23 cellular contexts compared by ENCODE assay signal in the genomic region with DNA sequence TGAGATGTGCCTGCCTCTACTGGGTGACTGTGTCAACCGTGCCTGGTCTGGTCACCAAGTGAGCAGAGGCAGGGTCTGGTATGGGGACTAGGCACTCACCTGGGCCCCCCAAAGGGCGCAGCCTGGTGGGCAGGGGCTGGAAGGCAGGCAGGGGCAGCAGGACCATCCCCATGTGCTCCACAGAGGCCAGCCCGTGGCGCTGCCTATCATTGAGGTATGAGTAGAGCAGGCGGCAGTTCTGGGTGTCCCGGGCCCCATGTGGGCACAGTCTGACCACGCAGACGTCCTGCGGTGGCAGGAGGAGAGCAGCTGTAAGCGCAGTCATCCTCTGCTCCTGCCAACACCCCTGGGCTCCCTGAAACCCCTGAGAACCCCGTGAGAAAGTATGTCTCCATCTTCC. TPM values are rescaled to one million over a fixed set of nuclear protein-coding genes. Genes with fewer than 3 reads are reported as not detected.
DNase-seq lines count a peak whose midpoint lies in the region; ATAC-seq, FAIRE-seq and TF ChIP-seq lines count a peak whose summit lies in the region.
"Had no signal": no experiment of that assay in that cellular context is flagged by ENCODE, and none has a peak within 500 bp of the region (broad histone marks: within the 10 kb centered on the region; RNA-seq: fewer than 3 reads in every experiment).

No MANE protein-coding gene starts in this region.

- H3K4me3 Mint-ChIP-seq in CD4-positive, alpha-beta T cell, result peak overlapping the region; percentile 34
- H3K4me3 Mint-ChIP-seq in endodermal cell, result no peak overlapping the region
- H3K4me3 Mint-ChIP-seq: activated CD4-positive, alpha-beta T cell treated with anti-CD3 and anti-CD28 coated beads, Interleukin-2, amount 10 ng/mL, durations not matched to agents 7 days and 5 days; activated naive CD8-positive, alpha-beta T cell treated with anti-CD3 and anti-CD28 coated beads, Interleukin-2, amount 50 U/mL, for 24 hours; nephron progenitor cell; stimulated activated effector memory CD8-positive, alpha-beta T cell treated with anti-CD3 and anti-CD28 coated beads, Interleukin-12 subunit alpha, Interleukin-12 subunit beta, amount 100 ng/mL, for 72 hours had no signal

- no peaks in the 10 kb centered on the region for H3K9me3 Mint-ChIP-seq in CD4-positive, alpha-beta T cell
- H3K9me3 Mint-ChIP-seq in endodermal cell, result no peaks in the 10 kb centered on the region
- H3K9me3 Mint-ChIP-seq: activated CD4-positive, alpha-beta T cell treated with anti-CD3 and anti-CD28 coated beads, Interleukin-2, amount 10 ng/mL, durations not matched to agents 7 days and 5 days; activated naive CD8-positive, alpha-beta T cell treated with anti-CD3 and anti-CD28 coated beads, Interleukin-2, amount 50 U/mL, for 24 hours; activated T-helper 2 cell treated with anti-CD3 and anti-CD28 coated beads, Interferon-gamma antibody, Interleukin-2, Interleukin-4, amounts not matched to agents 10 μg/mL and 5 μg/mL and 100 μg/mL, durations not matched to agents 14 hours and 24 hours and 36 hours; nephron progenitor cell; stimulated activated effector memory CD8-positive, alpha-beta T cell treated with anti-CD3 and anti-CD28 coated beads, Interleukin-12 subunit alpha, Interleukin-12 subunit beta, amount 100 ng/mL, for 72 hours had no signal

- H3K27me3 ChIP-seq in AG04450 (ENCODE audit: control insufficient read depth, insufficient read depth, low read length) (no peaks in the 10 kb centered on the region), endodermal cell (ENCODE audit: control insufficient read depth, insufficient read depth, low read length, poor library complexity, severe bottlenecking) (no peaks in the 10 kb centered on the region)
- no peaks in the 10 kb centered on the region for H3K27me3 ChIP-seq in CD4-positive, alpha-beta T cell (ENCODE audit: control insufficient read depth, insufficient read depth, low read length)
- H3K27me3 ChIP-seq: right atrium auricular region had no signal

- H3K27ac ChIP-seq in AG04450 (ENCODE audit: low read depth, low read length) (peak overlapping the region; percentile 31), endodermal cell (ENCODE audit: low read depth, low read length) (no peak overlapping the region)
- H3K27ac ChIP-seq in CD4-positive, alpha-beta T cell (ENCODE audit: low read depth, low read length), result no peak overlapping the region
- H3K27ac ChIP-seq: C4-2B, parathyroid adenoma, right atrium auricular region had no signal

- in situ Hi-C loops in ACHN (cut with HindIII; ENCODE audit: low pct_ligation_motif_present, low pct_unique_long_range_greater_than_20kb, low sequenced_read_pairs), result no loop called here

- TF ChIP-seq CTCF in AG04450 (IDR thresholded peaks at IDR 0.05; ENCODE audit: low read depth, low read length) (no peak), endodermal cell (conservative IDR thresholded peaks at IDR 0.05) (no peak)
- TF ChIP-seq CTCF in CD4-positive, alpha-beta T cell (IDR thresholded peaks at IDR 0.05), result no peak

- H3K4me1 Mint-ChIP-seq in CD4-positive, alpha-beta T cell (ENCODE audit: low read depth), result peaks cover 15% of the 10 kb centered on the region
- peaks cover 16% of the 10 kb centered on the region for H3K4me1 Mint-ChIP-seq in endodermal cell

- H3K27ac Mint-ChIP-seq in CD4-positive, alpha-beta T cell, result no peak overlapping the region
- no peak overlapping the region for H3K27ac Mint-ChIP-seq in endodermal cell
- H3K27ac Mint-ChIP-seq: activated naive CD8-positive, alpha-beta T cell treated with anti-CD3 and anti-CD28 coated beads, Interleukin-2, amount 50 U/mL, for 24 hours; activated T-helper 2 cell treated with anti-CD3 and anti-CD28 coated beads, Interferon-gamma antibody, Interleukin-2, Interleukin-4, amounts not matched to agents 10 μg/mL and 5 μg/mL and 100 μg/mL, durations not matched to agents 14 hours and 24 hours and 36 hours; nephron progenitor cell; stimulated activated effector memory CD8-positive, alpha-beta T cell treated with anti-CD3 and anti-CD28 coated beads, Interleukin-12 subunit alpha, Interleukin-12 subunit beta, amount 100 ng/mL, for 72 hours had no signal

- H3K9ac ChIP-seq in endodermal cell (ENCODE audit: extremely low read depth, low read length, poor library complexity, severe bottlenecking), result no peak overlapping the region
- H3K9ac ChIP-seq: parathyroid adenoma had no signal

- no peaks in the 10 kb centered on the region for H3K36me3 ChIP-seq in endodermal cell (ENCODE audit: control insufficient read depth, insufficient read depth, low read length)
- H3K36me3 ChIP-seq: right atrium auricular region had no signal

- no peaks in the 10 kb centered on the region for H3K9me3 ChIP-seq in AG04450 (ENCODE audit: control insufficient read depth, insufficient read depth, low read length)
- no peaks in the 10 kb centered on the region for H3K9me3 ChIP-seq in CD4-positive, alpha-beta T cell (ENCODE audit: control insufficient read depth, low read length)
- H3K9me3 ChIP-seq in endodermal cell (ENCODE audit: control insufficient read depth, low read length), result no peaks in the 10 kb centered on the region
- H3K9me3 ChIP-seq: right atrium auricular region had no signal

- no peak for TF ChIP-seq POLR2A in H54 (IDR thresholded peaks at IDR 0.05; ENCODE audit: low read depth, low read length)

- intact Hi-C loops in CD4-positive, alpha-beta T cell (cut with DNase I, micrococcal nuclease), result no loop called here
- intact Hi-C loops in sciatic nerve (cut with DNase I), result loop anchor here (5.0 to 10.0 kb wide), 2 partner anchors 130 to 173 kb away; no protein-coding TSS in a partner anchor

- DNase-seq in AG04450 (ENCODE audit: low read depth, low spot score) (no peak), endodermal cell (peak; percentile 27), sciatic nerve (ENCODE audit: low spot score) (peak; percentile 51), ACHN (no peak), H54 (ENCODE audit: insufficient read length, low spot score) (no peak)
- DNase-seq in CD4-positive, alpha-beta T cell, result peak in 1 of 10 experiments; percentile 32
- DNase-seq: activated CD4-positive, alpha-beta T cell treated with anti-CD3 and anti-CD28 coated beads, Interleukin-2, amount 10 ng/mL, durations not matched to agents 7 days and 5 days; activated naive CD8-positive, alpha-beta T cell treated with anti-CD3 and anti-CD28 coated beads, Interleukin-2, amount 50 U/mL, for 24 hours; cerebellar nuclear complex; hypothalamus; Karpas-422; left ventricle myocardium superior; nephron progenitor cell; stimulated activated CD4-positive, alpha-beta T cell treated with anti-CD3 and anti-CD28 coated beads, Interleukin-4, amount 100 ng/mL, for 24 hours; substantia nigra had no signal

- CTCF ChIA-PET in AG04450 (lab: Charles Lee), result no interaction called here
- CTCF ChIA-PET in CD4-positive, alpha-beta T cell (lab: Charles Lee), result no interaction called here

- POLR2A ChIA-PET in AG04450 (lab: Yijun Ruan, JAX), result no interaction called here
- POLR2A ChIA-PET in CD4-positive, alpha-beta T cell (lab: Charles Lee), result no interaction called here

- no peak for ATAC-seq in CD4-positive, alpha-beta T cell (ENCODE audit: poor library complexity)
- ATAC-seq in sciatic nerve (no peak), GM21723 (IDR thresholded peaks at IDR 0.05; ENCODE audit: unreplicated experiment) (no peak)
- ATAC-seq: activated naive CD8-positive, alpha-beta T cell treated with anti-CD3 and anti-CD28 coated beads, Interleukin-2, amount 50 U/mL, for 24 hours; left ventricle myocardium superior; stimulated activated effector memory CD8-positive, alpha-beta T cell treated with anti-CD3 and anti-CD28 coated beads, Interleukin-12 subunit alpha, Interleukin-12 subunit beta, amount 100 ng/mL, for 72 hours had no signal

- H3K4me1 ChIP-seq in endodermal cell (ENCODE audit: control insufficient read depth, insufficient read depth, low read length), result peaks cover 12% of the 10 kb centered on the region
- H3K4me1 ChIP-seq: parathyroid adenoma had no signal

- H3K36me3 Mint-ChIP-seq in CD4-positive, alpha-beta T cell (ENCODE audit: low read depth), result peaks cover 4% of the 10 kb centered on the region
- no peaks in the 10 kb centered on the region for H3K36me3 Mint-ChIP-seq in endodermal cell (ENCODE audit: low read depth)

- FAIRE-seq in H54 (lab: Jason Lieb, UNC), result no peak
- FAIRE-seq: D721Med had no signal

- no peaks in the 10 kb centered on the region for H3K27me3 Mint-ChIP-seq in CD4-positive, alpha-beta T cell
- peaks cover 7% of the 10 kb centered on the region for H3K27me3 Mint-ChIP-seq in endodermal cell (ENCODE audit: insufficient read depth)
- H3K27me3 Mint-ChIP-seq: activated CD4-positive, alpha-beta T cell treated with anti-CD3 and anti-CD28 coated beads, Interleukin-2, amount 10 ng/mL, durations not matched to agents 7 days and 5 days; activated naive CD8-positive, alpha-beta T cell treated with anti-CD3 and anti-CD28 coated beads, Interleukin-2, amount 50 U/mL, for 24 hours had no signal

- H3K4me3 ChIP-seq in AG04450 (ENCODE audit: low read depth, low read length), result no peak overlapping the region
- H3K4me3 ChIP-seq in endodermal cell (ENCODE audit: low read length), result no peak overlapping the region
- H3K4me3 ChIP-seq: right atrium auricular region had no signal

- WGBS in endodermal cell (ENCODE audit: insufficient coverage in 1 of 2, insufficient read length in 1 of 2), 2 experiments, result 89 to 91% methylated on average over 10 to 11 of the region's 11 CpGs

RNA-seq across cellular contexts. Expression of gene SPOCD1, which starts 23.7 kb away (rescaled TPM):
- polyA plus RNA-seq in AG04450 (2011; rRNA removed), result 78.8 and 98.5 TPM in 2 replicates
- polyA minus RNA-seq in AG04450 (2011; rRNA and poly(A)+ RNA removed), result 62.9 and 89.1 TPM in 2 replicates
- under 1 TPM; 0.11 to 0.27 TPM for total RNA-seq in CD4-positive, alpha-beta T cell
- total RNA-seq in endodermal cell, result 1 to 10 TPM; 2.0 to 3.1 TPM
- 1.00 TPM for polyA plus RNA-seq in endodermal cell (2013, experiment 1 of 2)
- polyA plus RNA-seq in endodermal cell (2013, experiment 2 of 2), result 1.4 TPM
- 1.3 TPM for total RNA-seq in sciatic nerve
- total RNA-seq: activated T-helper 2 cell treated with anti-CD3 and anti-CD28 coated beads, Interferon-gamma antibody, Interleukin-2, Interleukin-4, amounts not matched to agents 10 μg/mL and 5 μg/mL and 100 μg/mL, durations not matched to agents 14 hours and 24 hours and 36 hours; left ventricle myocardium superior; T-helper 2 cell treated with Interferon-gamma antibody and Interleukin-4, amounts not matched to agents 100 ng/mL and 5 ng/mL, for 36 hours had no signal

RNA-seq across cellular contexts. Expression of gene ADGRB2, which starts 28.0 kb away (rescaled TPM):
- 5.4 and 7.2 TPM in 2 replicates for polyA plus RNA-seq in AG04450 (2011; rRNA removed)
- polyA minus RNA-seq in AG04450 (2011; rRNA and poly(A)+ RNA removed), result 6.6 and 7.8 TPM in 2 replicates
- total RNA-seq in CD4-positive, alpha-beta T cell, result under 1 TPM; 0.39 to 0.71 TPM
- total RNA-seq in endodermal cell, result 10 to 100 TPM; 13.1 to 22.7 TPM
- polyA plus RNA-seq in endodermal cell (2013, experiment 1 of 2), result 37.3 TPM
- polyA plus RNA-seq in endodermal cell (2013, experiment 2 of 2), result 34.7 TPM
- total RNA-seq in sciatic nerve, result 5.2 TPM

Comparison
In these comparisons a context has a peak if more than half of its experiments do, and no peak if none do; other contexts are left out.
1. DNase-seq: peak in endodermal cell (single experiment) and sciatic nerve (single experiment); none in AG04450 (single experiment), ACHN (single experiment) and H54 (single experiment).